Comparison of ENCODE assay signal across 26 cellular contexts in genomic region chr11:125192194-125192593, GRCh38. TPM values are rescaled to one million over a fixed set of nuclear protein-coding genes. Genes with fewer than 3 reads are reported as not detected.
A peak's percentile ranks its signal among the peaks of the same experiment; 100 is the strongest.
DNase-seq lines count a peak whose midpoint lies in the region; ATAC-seq and TF ChIP-seq lines count a peak whose summit lies in the region.
"Had no signal": no experiment of that assay in that cellular context is flagged by ENCODE, and none has a peak within 500 bp of the region (broad histone marks: within the 10 kb centered on the region; RNA-seq: fewer than 3 reads in every experiment).

No MANE protein-coding gene starts in this region.

- H3K4me1 ChIP-seq in cardiac muscle cell (ENCODE audit: low read depth) (no peaks in the 10 kb centered on the region), left ventricle myocardium inferior (peaks cover 10% of the 10 kb centered on the region), right lobe of liver (no peaks in the 10 kb centered on the region), spleen (peaks cover 0 to 15% (median 9%) of the 10 kb centered on the region in 6 donors)

- H3K36me3 ChIP-seq in cardiac muscle cell (no peaks in the 10 kb centered on the region), left ventricle myocardium inferior (no peaks in the 10 kb centered on the region), right lobe of liver (no peaks in the 10 kb centered on the region), spleen (no peaks in the 10 kb centered on the region)
- H3K36me3 ChIP-seq: upper lobe of right lung had no signal

- H3K4me3 ChIP-seq in cardiac muscle cell: no peak overlapping the region
- no peak overlapping the region for H3K4me3 ChIP-seq in left ventricle myocardium inferior
- no peak overlapping the region for H3K4me3 ChIP-seq in right lobe of liver
- no peak overlapping the region for H3K4me3 ChIP-seq in spleen
- H3K4me3 ChIP-seq: GM12878, upper lobe of right lung had no signal

- H3K27me3 Mint-ChIP-seq in activated CD4-positive, alpha-beta T cell treated with anti-CD3 and anti-CD28 coated beads, Interleukin-2, amount 10 ng/mL, durations not matched to agents 24 days and 14 days: peaks cover 33% of the 10 kb centered on the region

- H3K27ac ChIP-seq in cardiac muscle cell (no peak overlapping the region), left ventricle myocardium inferior (replicated peaks) (no peak overlapping the region), right lobe of liver (no peak overlapping the region), spleen (no peak overlapping the region)
- H3K27ac ChIP-seq: 22Rv1, HL-60, upper lobe of right lung had no signal

- H3K9me3 Mint-ChIP-seq in activated CD4-positive, alpha-beta T cell treated with anti-CD3 and anti-CD28 coated beads, Interleukin-2, amount 10 ng/mL, durations not matched to agents 24 days and 14 days: no peaks in the 10 kb centered on the region
- H3K9me3 Mint-ChIP-seq: activated naive CD8-positive, alpha-beta T cell treated with anti-CD3 and anti-CD28 coated beads, Interleukin-2, amount 10 ng/mL, durations not matched to agents 7 days and 5 days had no signal

- no peaks in the 10 kb centered on the region for H3K36me3 Mint-ChIP-seq in activated CD4-positive, alpha-beta T cell treated with anti-CD3 and anti-CD28 coated beads, Interleukin-2, amount 10 ng/mL, durations not matched to agents 24 days and 14 days (ENCODE audit: low read depth)
- H3K36me3 Mint-ChIP-seq: activated naive CD8-positive, alpha-beta T cell treated with anti-CD3 and anti-CD28 coated beads, Interleukin-2, amount 10 ng/mL, durations not matched to agents 7 days and 5 days; CD14-positive monocyte had no signal

- no peaks in the 10 kb centered on the region for H3K9me3 ChIP-seq in cardiac muscle cell (ENCODE audit: low read depth)
- H3K9me3 ChIP-seq in left ventricle myocardium inferior (replicated peaks): peaks cover 7% of the 10 kb centered on the region
- no peaks in the 10 kb centered on the region for H3K9me3 ChIP-seq in right lobe of liver
- H3K9me3 ChIP-seq in spleen: peaks cover 0 to 18% (median 8%) of the 10 kb centered on the region in 8 donors
- H3K9me3 ChIP-seq: upper lobe of right lung had no signal

- H3K4me3 Mint-ChIP-seq in activated CD4-positive, alpha-beta T cell treated with anti-CD3 and anti-CD28 coated beads, Interleukin-2, amount 10 ng/mL, durations not matched to agents 24 days and 14 days: no peak overlapping the region
- H3K4me3 Mint-ChIP-seq: activated naive CD8-positive, alpha-beta T cell treated with anti-CD3 and anti-CD28 coated beads, Interleukin-2, amount 10 ng/mL, durations not matched to agents 7 days and 5 days; CD14-positive monocyte; naive thymus-derived CD8-positive, alpha-beta T cell had no signal

- intact Hi-C loops in left ventricle myocardium inferior (cut with micrococcal nuclease) (no loop called here), right lobe of liver (cut with DNase I) (no loop called here), spleen (cut with DNase I; ENCODE audit: low total_unique reads) (no loop called here)
- intact Hi-C loops in activated CD4-positive, alpha-beta T cell treated with anti-CD3 and anti-CD28 coated beads, Interleukin-2, amount 10 ng/mL, durations not matched to agents 24 days and 14 days (cut with micrococcal nuclease): no loop called here

- 3% methylated on average over 8 of the region's 8 CpGs for WGBS in right lobe of liver (ENCODE audit: insufficient coverage, low coverage, low lambda C conversion rate, missing lambda C conversion rate)
- WGBS in spleen, 5 donors: 5 to 24% (median 7%) methylated on average over 8 of the region's 8 CpGs

- TF ChIP-seq POLR2A in right lobe of liver (IDR thresholded peaks at IDR 0.05): no peak
- no peak for TF ChIP-seq POLR2A in spleen (IDR thresholded peaks at IDR 0.05)

- H3K27me3 ChIP-seq in cardiac muscle cell: no peaks in the 10 kb centered on the region
- H3K27me3 ChIP-seq in left ventricle myocardium inferior (ENCODE audit: low read depth): no peaks in the 10 kb centered on the region
- no peaks in the 10 kb centered on the region for H3K27me3 ChIP-seq in right lobe of liver
- peaks cover 0 to 67% (median 7%) of the 10 kb centered on the region in 7 donors for H3K27me3 ChIP-seq in spleen (replicated peaks in 1 of 7)

- DNase-seq in cardiac muscle cell (ENCODE audit: low read depth in 1 of 2, low spot score in 1 of 2) (peak; percentile 72 to 73), left ventricle myocardium inferior (no peak), dermis blood vessel endothelial cell (peak; percentile 83), right lobe of liver (no peak), spleen (peak; percentile 65), NCI-H524 treated with DMSO at 0.1 percent for 48 hours (lab: John Stamatoyannopoulos, UW) (no peak)
- no peak for DNase-seq in activated CD4-positive, alpha-beta T cell treated with anti-CD3 and anti-CD28 coated beads, Interleukin-2, amount 10 ng/mL, durations not matched to agents 24 days and 14 days
- DNase-seq: activated CD4-positive, alpha-beta T cell treated with anti-CD3 and anti-CD28 coated beads for 4 hours; activated CD8-positive, alpha-beta memory T cell treated with anti-CD3 and anti-CD28 coated beads for 24 hours; activated gamma-delta T cell; activated naive CD8-positive, alpha-beta T cell treated with anti-CD3 and anti-CD28 coated beads, Interleukin-2, amount 10 ng/mL, durations not matched to agents 7 days and 5 days; Calu3; effector CD4-positive, alpha-beta T cell; erythroblast; foreskin fibroblast; naive thymus-derived CD8-positive, alpha-beta T cell; NCI-H1436; NCI-H2081 treated with DMSO at 0.1 percent for 48 hours; stimulated activated CD4-positive, alpha-beta T cell treated with anti-CD3 and anti-CD28 coated beads, Interleukin-2, amount 100 ng/mL, for 48 hours; upper lobe of right lung had no signal

- no peak for TF ChIP-seq CTCF in cardiac muscle cell (IDR thresholded peaks at IDR 0.05; ENCODE audit: low read depth, low read length)
- TF ChIP-seq CTCF in left ventricle myocardium inferior (IDR thresholded peaks at IDR 0.05; ENCODE audit: borderline replicate concordance): no peak
- TF ChIP-seq CTCF in right lobe of liver (IDR thresholded peaks at IDR 0.05): no peak
- TF ChIP-seq CTCF in spleen (IDR thresholded peaks at IDR 0.05 in 8 of 11, conservative IDR thresholded peaks at IDR 0.05 in 3 of 11): no peak

- no peak overlapping the region for H3K27ac Mint-ChIP-seq in activated CD4-positive, alpha-beta T cell treated with anti-CD3 and anti-CD28 coated beads, Interleukin-2, amount 10 ng/mL, durations not matched to agents 24 days and 14 days
- H3K27ac Mint-ChIP-seq: activated naive CD8-positive, alpha-beta T cell treated with anti-CD3 and anti-CD28 coated beads, Interleukin-2, amount 10 ng/mL, durations not matched to agents 7 days and 5 days; CD14-positive monocyte; naive thymus-derived CD8-positive, alpha-beta T cell had no signal

- no peaks in the 10 kb centered on the region for H3K4me1 Mint-ChIP-seq in activated CD4-positive, alpha-beta T cell treated with anti-CD3 and anti-CD28 coated beads, Interleukin-2, amount 10 ng/mL, durations not matched to agents 24 days and 14 days
- H3K4me1 Mint-ChIP-seq: activated naive CD8-positive, alpha-beta T cell treated with anti-CD3 and anti-CD28 coated beads, Interleukin-2, amount 10 ng/mL, durations not matched to agents 7 days and 5 days; CD14-positive monocyte had no signal

- ATAC-seq in right lobe of liver (peak; percentile 43 to 67 (median 52)), HG03354 (IDR thresholded peaks at IDR 0.05; ENCODE audit: poor library complexity, severe bottlenecking, unreplicated experiment) (no peak)
- ATAC-seq: GM12878; naive thymus-derived CD8-positive, alpha-beta T cell; upper lobe of right lung had no signal

RNA-seq across cellular contexts. Expression of gene PKNOX2, which starts 27.6 kb away (rescaled TPM):
- total RNA-seq in cardiac muscle cell (3.6 and 6.1 TPM in 2 replicates), left ventricle myocardium inferior (6.2 TPM), dermis blood vessel endothelial cell (not detected in 2 replicates), right lobe of liver (under 1 TPM; 0.09 to 0.31 (median 0.14) TPM), spleen (1 to 10 TPM; 2.7 to 8.9 (median 4.7) TPM)
- polyA plus RNA-seq in cardiac muscle cell (2.1 and 5.8 TPM in 2 replicates), spleen (1 to 10 TPM in 1 of 3 donors, under 1 TPM in 2; 0.80 to 1.6 (median 0.80) TPM)
- not detected in 2 replicates for total RNA-seq in activated CD4-positive, alpha-beta T cell treated with anti-CD3 and anti-CD28 coated beads, Interleukin-2, amount 10 ng/mL, durations not matched to agents 24 days and 14 days
- total RNA-seq: activated naive CD8-positive, alpha-beta T cell treated with anti-CD3 and anti-CD28 coated beads, Interleukin-2, amount 10 ng/mL, durations not matched to agents 7 days and 5 days; Calu3; GM12878; naive thymus-derived CD8-positive, alpha-beta T cell; T-helper 2 cell treated with Interferon-gamma antibody and Interleukin-4, amounts not matched to agents 100 ng/mL and 5 ng/mL, for 36 hours had no signal
- polyA plus RNA-seq: CD14-positive monocyte; GM12878; naive thymus-derived CD8-positive, alpha-beta T cell had no signal

Comparison
In these comparisons a context has a peak if more than half of its experiments do, and no peak if none do; other contexts are left out.
1. DNase-seq: peak in cardiac muscle cell (2 of 2), dermis blood vessel endothelial cell (single experiment) and spleen (single experiment); none in left ventricle myocardium inferior (single experiment), right lobe of liver (0 of 3), NCI-H524 treated with DMSO at 0.1 percent for 48 hours (single experiment) and activated CD4-positive, alpha-beta T cell treated with anti-CD3 and anti-CD28 coated beads, Interleukin-2, amount 10 ng/mL, durations not matched to agents 24 days and 14 days (single experiment).